In the genomic region with DNA sequence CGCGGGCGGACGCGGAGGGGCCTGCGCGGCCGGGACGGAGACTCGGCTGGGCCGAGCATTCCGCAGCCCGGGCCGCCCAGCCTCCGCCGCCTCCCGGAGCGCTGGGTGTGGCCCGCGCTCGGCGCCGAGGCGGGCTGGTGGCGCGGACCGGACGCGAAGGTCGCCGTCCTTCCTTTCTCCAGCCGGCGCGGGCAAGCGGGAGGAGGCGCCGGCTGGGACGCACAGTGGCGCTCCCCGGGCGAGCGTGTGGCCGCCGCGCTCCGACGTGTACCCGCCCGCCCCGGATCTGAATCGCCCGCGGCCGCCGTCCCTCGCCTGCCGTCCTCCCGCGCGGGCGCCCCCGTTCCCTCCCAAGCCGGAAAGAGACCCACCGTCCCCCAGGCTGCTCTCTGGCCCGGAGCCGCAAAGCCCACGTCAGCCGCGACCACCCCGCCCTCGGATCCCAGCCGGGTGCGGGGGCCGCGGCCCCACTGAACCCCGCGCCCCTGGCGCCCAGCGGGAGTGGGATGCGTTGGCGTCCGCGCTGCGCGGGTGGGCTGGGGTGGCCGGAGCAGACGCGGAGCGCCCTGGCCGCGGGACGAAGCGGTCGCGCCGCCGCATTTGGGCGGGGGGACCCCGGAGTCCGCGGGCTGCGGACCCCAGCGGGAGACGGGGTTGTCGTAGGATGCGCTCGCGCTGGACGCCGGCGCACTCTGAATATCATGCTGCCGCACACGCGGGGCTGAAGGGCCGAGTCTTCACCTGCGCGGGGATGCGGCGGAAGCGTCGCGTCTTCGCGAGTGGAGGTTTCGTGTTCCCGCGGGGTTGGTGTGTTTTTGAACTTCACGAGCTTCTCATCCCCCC, we compare ENCODE assay signal across 1 cellular context.
TF ChIP-seq lines count a peak whose summit lies in the region.

No MANE protein-coding gene starts in this region.

TF ChIP-seq in K562, 482 proteins besides CTCF, POLR2A, EP300 and RAD21 (continued from another document and continues in another):
- TF ChIP-seq, protein P1, sequence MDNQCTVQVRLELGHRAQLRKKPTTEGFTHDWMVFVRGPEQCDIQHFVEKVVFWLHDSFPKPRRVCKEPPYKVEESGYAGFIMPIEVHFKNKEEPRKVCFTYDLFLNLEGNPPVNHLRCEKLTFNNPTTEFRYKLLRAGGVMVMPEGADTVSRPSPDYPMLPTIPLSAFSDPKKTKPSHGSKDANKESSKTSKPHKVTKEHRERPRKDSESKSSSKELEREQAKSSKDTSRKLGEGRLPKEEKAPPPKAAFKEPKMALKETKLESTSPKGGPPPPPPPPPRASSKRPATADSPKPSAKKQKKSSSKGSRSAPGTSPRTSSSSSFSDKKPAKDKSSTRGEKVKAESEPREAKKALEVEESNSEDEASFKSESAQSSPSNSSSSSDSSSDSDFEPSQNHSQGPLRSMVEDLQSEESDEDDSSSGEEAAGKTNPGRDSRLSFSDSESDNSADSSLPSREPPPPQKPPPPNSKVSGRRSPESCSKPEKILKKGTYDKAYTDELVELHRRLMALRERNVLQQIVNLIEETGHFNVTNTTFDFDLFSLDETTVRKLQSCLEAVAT (IDR thresholded peaks at IDR 0.05), result no peak
- TF ChIP-seq PHF20 (IDR thresholded peaks at IDR 0.05; ENCODE audit: partially characterized antibody), result no peak
- no peak for TF ChIP-seq MAZ (CRISPR knock-in tag; conservative IDR thresholded peaks at IDR 0.05 in 1 of 2, IDR thresholded peaks at IDR 0.05 in 1 of 2)
- no peak for TF ChIP-seq NFATC3 (IDR thresholded peaks at IDR 0.05)
- TF ChIP-seq ZNF696 (CRISPR knock-in tag; conservative IDR thresholded peaks at IDR 0.05), result no peak
- TF ChIP-seq DEAF1 (CRISPR knock-in tag; IDR thresholded peaks at IDR 0.05), result no peak
- TF ChIP-seq, protein P2, sequence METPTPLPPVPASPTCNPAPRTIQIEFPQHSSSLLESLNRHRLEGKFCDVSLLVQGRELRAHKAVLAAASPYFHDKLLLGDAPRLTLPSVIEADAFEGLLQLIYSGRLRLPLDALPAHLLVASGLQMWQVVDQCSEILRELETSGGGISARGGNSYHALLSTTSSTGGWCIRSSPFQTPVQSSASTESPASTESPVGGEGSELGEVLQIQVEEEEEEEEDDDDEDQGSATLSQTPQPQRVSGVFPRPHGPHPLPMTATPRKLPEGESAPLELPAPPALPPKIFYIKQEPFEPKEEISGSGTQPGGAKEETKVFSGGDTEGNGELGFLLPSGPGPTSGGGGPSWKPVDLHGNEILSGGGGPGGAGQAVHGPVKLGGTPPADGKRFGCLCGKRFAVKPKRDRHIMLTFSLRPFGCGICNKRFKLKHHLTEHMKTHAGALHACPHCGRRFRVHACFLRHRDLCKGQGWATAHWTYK (CRISPR knock-in tag; IDR thresholded peaks at IDR 0.05), result no peak
- no peak for TF ChIP-seq ZBTB12 (CRISPR knock-in tag; IDR thresholded peaks at IDR 0.05)
- no peak for TF ChIP-seq ZNF583 (CRISPR knock-in tag; IDR thresholded peaks at IDR 0.05)
- no peak for TF ChIP-seq PKNOX1 (IDR thresholded peaks at IDR 0.05)
- TF ChIP-seq PTRF (tag; IDR thresholded peaks at IDR 0.05), result no peak
- TF ChIP-seq IRF2 (CRISPR knock-in tag; IDR thresholded peaks at IDR 0.05), result no peak
- TF ChIP-seq CCNT2 (IDR thresholded peaks at IDR 0.05; ENCODE audit: borderline replicate concordance, extremely low read depth, insufficient read length, low read depth, low read length), result no peak
- TF ChIP-seq, protein P3, sequence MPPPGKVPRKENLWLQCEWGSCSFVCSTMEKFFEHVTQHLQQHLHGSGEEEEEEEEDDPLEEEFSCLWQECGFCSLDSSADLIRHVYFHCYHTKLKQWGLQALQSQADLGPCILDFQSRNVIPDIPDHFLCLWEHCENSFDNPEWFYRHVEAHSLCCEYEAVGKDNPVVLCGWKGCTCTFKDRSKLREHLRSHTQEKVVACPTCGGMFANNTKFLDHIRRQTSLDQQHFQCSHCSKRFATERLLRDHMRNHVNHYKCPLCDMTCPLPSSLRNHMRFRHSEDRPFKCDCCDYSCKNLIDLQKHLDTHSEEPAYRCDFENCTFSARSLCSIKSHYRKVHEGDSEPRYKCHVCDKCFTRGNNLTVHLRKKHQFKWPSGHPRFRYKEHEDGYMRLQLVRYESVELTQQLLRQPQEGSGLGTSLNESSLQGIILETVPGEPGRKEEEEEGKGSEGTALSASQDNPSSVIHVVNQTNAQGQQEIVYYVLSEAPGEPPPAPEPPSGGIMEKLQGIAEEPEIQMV (tag; conservative IDR thresholded peaks at IDR 0.05; ENCODE audit: low read depth), result no peak
- TF ChIP-seq ZFPM2 (CRISPR knock-in tag; IDR thresholded peaks at IDR 0.05), result no peak
- peak; percentile 48; the same call in 1 of the 2 replicates for TF ChIP-seq GABPA (tag; conservative IDR thresholded peaks at IDR 0.05; ENCODE audit: low read depth)
- no peak for TF ChIP-seq CBX2 (IDR thresholded peaks at IDR 0.05; ENCODE audit: insufficient read depth, low read length, poor library complexity, severe bottlenecking)
- no peak for TF ChIP-seq HDAC3 (IDR thresholded peaks at IDR 0.05; ENCODE audit: borderline replicate concordance, partially characterized antibody)
- TF ChIP-seq SMAD4 (CRISPR knock-in tag; conservative IDR thresholded peaks at IDR 0.05), result 0 out of 2 replicates have a peak, but pooled peaks have one; percentile 34
- no peak for TF ChIP-seq ARID4B (CRISPR knock-in tag; IDR thresholded peaks at IDR 0.05)
- TF ChIP-seq, protein P4, sequence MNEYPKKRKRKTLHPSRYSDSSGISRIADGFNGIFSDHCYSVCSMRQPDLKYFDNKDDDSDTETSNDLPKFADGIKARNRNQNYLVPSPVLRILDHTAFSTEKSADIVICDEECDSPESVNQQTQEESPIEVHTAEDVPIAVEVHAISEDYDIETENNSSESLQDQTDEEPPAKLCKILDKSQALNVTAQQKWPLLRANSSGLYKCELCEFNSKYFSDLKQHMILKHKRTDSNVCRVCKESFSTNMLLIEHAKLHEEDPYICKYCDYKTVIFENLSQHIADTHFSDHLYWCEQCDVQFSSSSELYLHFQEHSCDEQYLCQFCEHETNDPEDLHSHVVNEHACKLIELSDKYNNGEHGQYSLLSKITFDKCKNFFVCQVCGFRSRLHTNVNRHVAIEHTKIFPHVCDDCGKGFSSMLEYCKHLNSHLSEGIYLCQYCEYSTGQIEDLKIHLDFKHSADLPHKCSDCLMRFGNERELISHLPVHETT (CRISPR knock-in tag; conservative IDR thresholded peaks at IDR 0.05 in 1 of 2, IDR thresholded peaks at IDR 0.05 in 1 of 2), result no peak
- no peak for TF ChIP-seq NR1H2 (CRISPR knock-in tag; IDR thresholded peaks at IDR 0.05)
- TF ChIP-seq NCOA1 (IDR thresholded peaks at IDR 0.05; ENCODE audit: low read depth), result no peak
- no peak for TF ChIP-seq JUND (IDR thresholded peaks at IDR 0.05; ENCODE audit: borderline replicate concordance, low read depth, low read length)
- no peak for TF ChIP-seq JUND (tag; IDR thresholded peaks at IDR 0.05; ENCODE audit: borderline replicate concordance, low read depth, low read length)
- TF ChIP-seq, protein P5, sequence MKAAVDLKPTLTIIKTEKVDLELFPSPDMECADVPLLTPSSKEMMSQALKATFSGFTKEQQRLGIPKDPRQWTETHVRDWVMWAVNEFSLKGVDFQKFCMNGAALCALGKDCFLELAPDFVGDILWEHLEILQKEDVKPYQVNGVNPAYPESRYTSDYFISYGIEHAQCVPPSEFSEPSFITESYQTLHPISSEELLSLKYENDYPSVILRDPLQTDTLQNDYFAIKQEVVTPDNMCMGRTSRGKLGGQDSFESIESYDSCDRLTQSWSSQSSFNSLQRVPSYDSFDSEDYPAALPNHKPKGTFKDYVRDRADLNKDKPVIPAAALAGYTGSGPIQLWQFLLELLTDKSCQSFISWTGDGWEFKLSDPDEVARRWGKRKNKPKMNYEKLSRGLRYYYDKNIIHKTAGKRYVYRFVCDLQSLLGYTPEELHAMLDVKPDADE (conservative IDR thresholded peaks at IDR 0.05; ENCODE audit: control insufficient read depth, low read depth, low read length), result no peak
- TF ChIP-seq MTA2 (IDR thresholded peaks at IDR 0.05; ENCODE audit: low read depth), result no peak
- TF ChIP-seq, protein P6, sequence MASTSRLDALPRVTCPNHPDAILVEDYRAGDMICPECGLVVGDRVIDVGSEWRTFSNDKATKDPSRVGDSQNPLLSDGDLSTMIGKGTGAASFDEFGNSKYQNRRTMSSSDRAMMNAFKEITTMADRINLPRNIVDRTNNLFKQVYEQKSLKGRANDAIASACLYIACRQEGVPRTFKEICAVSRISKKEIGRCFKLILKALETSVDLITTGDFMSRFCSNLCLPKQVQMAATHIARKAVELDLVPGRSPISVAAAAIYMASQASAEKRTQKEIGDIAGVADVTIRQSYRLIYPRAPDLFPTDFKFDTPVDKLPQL (IDR thresholded peaks at IDR 0.05; ENCODE audit: extremely low read depth, insufficient read length), result no peak
- no peak for TF ChIP-seq RFX5 (IDR thresholded peaks at IDR 0.05; ENCODE audit: low read depth, low read length)
- no peak for TF ChIP-seq ZNF717 (CRISPR knock-in tag; IDR thresholded peaks at IDR 0.05)
- no peak for TF ChIP-seq ESRRB (CRISPR knock-in tag; IDR thresholded peaks at IDR 0.05; ENCODE audit: borderline replicate concordance)
- 0 out of 2 replicates have a peak, but pooled peaks have one; percentile 66 for TF ChIP-seq KAT7 (CRISPR knock-in tag; IDR thresholded peaks at IDR 0.05; ENCODE audit: borderline replicate concordance)
- TF ChIP-seq, protein P7, sequence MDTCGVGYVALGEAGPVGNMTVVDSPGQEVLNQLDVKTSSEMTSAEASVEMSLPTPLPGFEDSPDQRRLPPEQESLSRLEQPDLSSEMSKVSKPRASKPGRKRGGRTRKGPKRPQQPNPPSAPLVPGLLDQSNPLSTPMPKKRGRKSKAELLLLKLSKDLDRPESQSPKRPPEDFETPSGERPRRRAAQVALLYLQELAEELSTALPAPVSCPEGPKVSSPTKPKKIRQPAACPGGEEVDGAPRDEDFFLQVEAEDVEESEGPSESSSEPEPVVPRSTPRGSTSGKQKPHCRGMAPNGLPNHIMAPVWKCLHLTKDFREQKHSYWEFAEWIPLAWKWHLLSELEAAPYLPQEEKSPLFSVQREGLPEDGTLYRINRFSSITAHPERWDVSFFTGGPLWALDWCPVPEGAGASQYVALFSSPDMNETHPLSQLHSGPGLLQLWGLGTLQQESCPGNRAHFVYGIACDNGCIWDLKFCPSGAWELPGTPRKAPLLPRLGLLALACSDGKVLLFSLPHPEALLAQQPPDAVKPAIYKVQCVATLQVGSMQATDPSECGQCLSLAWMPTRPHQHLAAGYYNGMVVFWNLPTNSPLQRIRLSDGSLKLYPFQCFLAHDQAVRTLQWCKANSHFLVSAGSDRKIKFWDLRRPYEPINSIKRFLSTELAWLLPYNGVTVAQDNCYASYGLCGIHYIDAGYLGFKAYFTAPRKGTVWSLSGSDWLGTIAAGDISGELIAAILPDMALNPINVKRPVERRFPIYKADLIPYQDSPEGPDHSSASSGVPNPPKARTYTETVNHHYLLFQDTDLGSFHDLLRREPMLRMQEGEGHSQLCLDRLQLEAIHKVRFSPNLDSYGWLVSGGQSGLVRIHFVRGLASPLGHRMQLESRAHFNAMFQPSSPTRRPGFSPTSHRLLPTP (IDR thresholded peaks at IDR 0.05; ENCODE audit: borderline replicate concordance, extremely low read depth, insufficient read length), result no peak
- no peak for TF ChIP-seq TCFL5 (CRISPR knock-in tag; conservative IDR thresholded peaks at IDR 0.05)
- no peak for TF ChIP-seq MCM5 (IDR thresholded peaks at IDR 0.05; ENCODE audit: low read depth)
